20 cellular contexts compared by ENCODE assay signal in genomic region chr19:48195106-48195830, GRCh38. TPM values are rescaled to one million over a fixed set of nuclear protein-coding genes. Genes with fewer than 3 reads are reported as not detected.
DNase-seq lines count a peak whose midpoint lies in the region; ATAC-seq and TF ChIP-seq lines count a peak whose summit lies in the region.
"Had no signal": no experiment of that assay in that cellular context is flagged by ENCODE, and none has a peak within 500 bp of the region (broad histone marks: within the 10 kb centered on the region; RNA-seq: fewer than 3 reads in every experiment).

No MANE protein-coding gene starts in this region.

- H3K36me3 Mint-ChIP-seq in activated naive CD8-positive, alpha-beta T cell treated with anti-CD3 and anti-CD28 coated beads, Interleukin-2, amount 10 ng/mL, durations not matched to agents 7 days and 5 days = peaks cover 10% of the 10 kb centered on the region
- peaks cover 3% of the 10 kb centered on the region for H3K36me3 Mint-ChIP-seq in activated naive CD8-positive, alpha-beta T cell treated with anti-CD3 and anti-CD28 coated beads, Interleukin-2, amount 50 U/mL, for 24 hours (ENCODE audit: low read depth)
- H3K36me3 Mint-ChIP-seq in WTC11 (peaks cover 2% of the 10 kb centered on the region), endothelial cell (ENCODE audit: low read depth, unreplicated experiment) (peaks cover 10% of the 10 kb centered on the region)
- H3K36me3 Mint-ChIP-seq in stimulated activated naive B cell treated with anti-CD40 and anti-IgM and Interleukin-4, amounts not matched to agents 10 μg/mL and 1 μg/mL and 100 μg/mL, for 72 hours = peaks cover 24 to 30% of the 10 kb centered on the region in 2 donors

- in situ Hi-C loops in transverse colon (cut with MboI; ENCODE audit: low pct_ligation_motif_present in 1 of 4, low pct_unique_long_range_greater_than_20kb in 1 of 4, low sequenced_read_pairs in 3 of 4) = no loop called here

- TF ChIP-seq CTCF in WTC11 (IDR thresholded peaks at IDR 0.05) = no peak
- TF ChIP-seq CTCF in endothelial cell (IDR thresholded peaks at IDR 0.05; ENCODE audit: unreplicated experiment) = no peak
- no peak for TF ChIP-seq CTCF in transverse colon (IDR thresholded peaks at IDR 0.05)

- DNase-seq in activated naive CD8-positive, alpha-beta T cell treated with anti-CD3 and anti-CD28 coated beads, Interleukin-2, amount 10 ng/mL, durations not matched to agents 7 days and 5 days = no peak
- no peak for DNase-seq in activated naive CD8-positive, alpha-beta T cell treated with anti-CD3 and anti-CD28 coated beads, Interleukin-2, amount 50 U/mL, for 24 hours
- DNase-seq in WTC11 (ENCODE audit: low spot score) (no peak), endothelial cell (ENCODE audit: low spot score) (no peak), transverse colon (no peak)
- no peak for DNase-seq in stimulated activated naive B cell treated with anti-CD40 and anti-IgM and Interleukin-4, amounts not matched to agents 10 μg/mL and 1 μg/mL and 100 μg/mL, for 72 hours
- DNase-seq: CD8-positive, alpha-beta T cell; KBM-7; MV-4-11; NCI-H1436 treated with DMSO at 0.1 percent for 48 hours; NCI-H187 treated with DMSO at 0.1 percent for 48 hours; NCI-H2171 treated with DMSO at 0.1 percent for 48 hours; NCI-H510A treated with DMSO at 0.1 percent for 48 hours; SHP77 treated with DMSO at 0.1 percent for 48 hours had no signal

- H3K27me3 ChIP-seq in transverse colon = no peaks in the 10 kb centered on the region
- H3K27me3 ChIP-seq: Peyer's patch had no signal

- H3K27ac ChIP-seq in transverse colon = no peak overlapping the region
- H3K27ac ChIP-seq: A549, C4-2B, Peyer's patch had no signal

- no peak for TF ChIP-seq POLR2A in transverse colon (IDR thresholded peaks at IDR 0.05)

- H3K4me3 ChIP-seq in transverse colon = no peak overlapping the region
- H3K4me3 ChIP-seq: A549, Peyer's patch had no signal

- no peaks in the 10 kb centered on the region for H3K9me3 ChIP-seq in transverse colon
- H3K9me3 ChIP-seq: A549, Caco-2, Peyer's patch had no signal

- no peaks in the 10 kb centered on the region for H3K36me3 ChIP-seq in transverse colon
- H3K36me3 ChIP-seq: Peyer's patch had no signal

- H3K27ac Mint-ChIP-seq in activated naive CD8-positive, alpha-beta T cell treated with anti-CD3 and anti-CD28 coated beads, Interleukin-2, amount 10 ng/mL, durations not matched to agents 7 days and 5 days = peak overlapping the region; percentile 42
- no peak overlapping the region for H3K27ac Mint-ChIP-seq in activated naive CD8-positive, alpha-beta T cell treated with anti-CD3 and anti-CD28 coated beads, Interleukin-2, amount 50 U/mL, for 24 hours
- H3K27ac Mint-ChIP-seq in WTC11 = no peak overlapping the region
- H3K27ac Mint-ChIP-seq in endothelial cell (ENCODE audit: unreplicated experiment) = no peak overlapping the region
- peak overlapping the region; percentile 52 for H3K27ac Mint-ChIP-seq in stimulated activated naive B cell treated with anti-CD40 and anti-IgM and Interleukin-4, amounts not matched to agents 10 μg/mL and 1 μg/mL and 100 μg/mL, for 72 hours
- H3K27ac Mint-ChIP-seq: CD8-positive, alpha-beta T cell had no signal

- intact Hi-C loops in transverse colon (cut with DNase I; ENCODE audit: low total_unique reads) = no loop called here

- no peaks in the 10 kb centered on the region for H3K27me3 Mint-ChIP-seq in activated naive CD8-positive, alpha-beta T cell treated with anti-CD3 and anti-CD28 coated beads, Interleukin-2, amount 10 ng/mL, durations not matched to agents 7 days and 5 days
- no peaks in the 10 kb centered on the region for H3K27me3 Mint-ChIP-seq in activated naive CD8-positive, alpha-beta T cell treated with anti-CD3 and anti-CD28 coated beads, Interleukin-2, amount 50 U/mL, for 24 hours
- H3K27me3 Mint-ChIP-seq in WTC11 (ENCODE audit: low read depth) (peaks cover 10% of the 10 kb centered on the region), endothelial cell (ENCODE audit: unreplicated experiment) (peaks cover 8% of the 10 kb centered on the region)
- no peaks in the 10 kb centered on the region for H3K27me3 Mint-ChIP-seq in stimulated activated naive B cell treated with anti-CD40 and anti-IgM and Interleukin-4, amounts not matched to agents 10 μg/mL and 1 μg/mL and 100 μg/mL, for 72 hours
- H3K27me3 Mint-ChIP-seq: B cell had no signal

- ATAC-seq in activated naive CD8-positive, alpha-beta T cell treated with anti-CD3 and anti-CD28 coated beads, Interleukin-2, amount 10 ng/mL, durations not matched to agents 7 days and 5 days (ENCODE audit: low read depth) = no peak
- no peak for ATAC-seq in activated naive CD8-positive, alpha-beta T cell treated with anti-CD3 and anti-CD28 coated beads, Interleukin-2, amount 50 U/mL, for 24 hours
- no peak for ATAC-seq in WTC11
- no peak for ATAC-seq in stimulated activated naive B cell treated with anti-CD40 and anti-IgM and Interleukin-4, amounts not matched to agents 10 μg/mL and 1 μg/mL and 100 μg/mL, for 72 hours (replicated peaks)
- no peak for ATAC-seq in HG03039 (IDR thresholded peaks at IDR 0.05; ENCODE audit: unreplicated experiment)
- ATAC-seq: CD8-positive, alpha-beta T cell had no signal

- peaks cover 0 to 5% (median 0%) of the 10 kb centered on the region in 4 donors for H3K4me1 ChIP-seq in transverse colon
- H3K4me1 ChIP-seq: A549, Caco-2, Peyer's patch had no signal

- H3K9me3 Mint-ChIP-seq in activated naive CD8-positive, alpha-beta T cell treated with anti-CD3 and anti-CD28 coated beads, Interleukin-2, amount 10 ng/mL, durations not matched to agents 7 days and 5 days = no peaks in the 10 kb centered on the region
- H3K9me3 Mint-ChIP-seq in activated naive CD8-positive, alpha-beta T cell treated with anti-CD3 and anti-CD28 coated beads, Interleukin-2, amount 50 U/mL, for 24 hours = no peaks in the 10 kb centered on the region
- H3K9me3 Mint-ChIP-seq in WTC11 (peaks cover 1% of the 10 kb centered on the region; the same call in 1 of the 2 replicates), endothelial cell (ENCODE audit: unreplicated experiment) (no peaks in the 10 kb centered on the region)
- no peaks in the 10 kb centered on the region for H3K9me3 Mint-ChIP-seq in stimulated activated naive B cell treated with anti-CD40 and anti-IgM and Interleukin-4, amounts not matched to agents 10 μg/mL and 1 μg/mL and 100 μg/mL, for 72 hours
- H3K9me3 Mint-ChIP-seq: CD8-positive, alpha-beta T cell had no signal

- H3K4me1 Mint-ChIP-seq in activated naive CD8-positive, alpha-beta T cell treated with anti-CD3 and anti-CD28 coated beads, Interleukin-2, amount 10 ng/mL, durations not matched to agents 7 days and 5 days = peaks cover 8% of the 10 kb centered on the region
- peaks cover 3% of the 10 kb centered on the region for H3K4me1 Mint-ChIP-seq in activated naive CD8-positive, alpha-beta T cell treated with anti-CD3 and anti-CD28 coated beads, Interleukin-2, amount 50 U/mL, for 24 hours
- H3K4me1 Mint-ChIP-seq in WTC11 (peaks cover 25% of the 10 kb centered on the region), endothelial cell (ENCODE audit: unreplicated experiment) (peaks cover 8% of the 10 kb centered on the region)
- H3K4me1 Mint-ChIP-seq in stimulated activated naive B cell treated with anti-CD40 and anti-IgM and Interleukin-4, amounts not matched to agents 10 μg/mL and 1 μg/mL and 100 μg/mL, for 72 hours = peaks cover 9 to 20% of the 10 kb centered on the region in 2 donors

- CTCF ChIA-PET in WTC11 (lab: Charles Lee) = interaction anchor here (0.5 to 2.0 kb wide), 7 partner anchors 8 to 162 kb away, joined by 3 to 42 read pairs (median 5); partner anchors contain the start of genes LIG1 and ZSWIM9

- no peak for TF ChIP-seq EP300 in transverse colon (IDR thresholded peaks at IDR 0.05; ENCODE audit: low read depth)

- 75 to 89% methylated on average over 22 to 55 of the region's 55 CpGs for WGBS in transverse colon (ENCODE audit: low coverage in 1 of 2), 2 donors

- H3K4me3 Mint-ChIP-seq in activated naive CD8-positive, alpha-beta T cell treated with anti-CD3 and anti-CD28 coated beads, Interleukin-2, amount 10 ng/mL, durations not matched to agents 7 days and 5 days = no peak overlapping the region
- no peak overlapping the region for H3K4me3 Mint-ChIP-seq in activated naive CD8-positive, alpha-beta T cell treated with anti-CD3 and anti-CD28 coated beads, Interleukin-2, amount 50 U/mL, for 24 hours
- H3K4me3 Mint-ChIP-seq in WTC11 = no peak overlapping the region
- peak overlapping the region; percentile 15 for H3K4me3 Mint-ChIP-seq in endothelial cell (ENCODE audit: unreplicated experiment)
- no peak overlapping the region for H3K4me3 Mint-ChIP-seq in stimulated activated naive B cell treated with anti-CD40 and anti-IgM and Interleukin-4, amounts not matched to agents 10 μg/mL and 1 μg/mL and 100 μg/mL, for 72 hours
- H3K4me3 Mint-ChIP-seq: B cell; CD8-positive, alpha-beta T cell had no signal

- POLR2A ChIA-PET in activated naive CD8-positive, alpha-beta T cell treated with anti-CD3 and anti-CD28 coated beads, Interleukin-2, amount 10 ng/mL, durations not matched to agents 7 days and 5 days (lab: Charles Lee) = no interaction called here
- POLR2A ChIA-PET in WTC11 (lab: Charles Lee) = no interaction called here

TF ChIP-seq in WTC11, 78 proteins besides CTCF, POLR2A, EP300 and RAD21 (continues in another document):
- TF ChIP-seq SMAD4 (CRISPR knock-in tag; IDR thresholded peaks at IDR 0.05) = no peak

RNA-seq across cellular contexts. Expression of gene ZSWIM9, which starts 24.8 kb away (rescaled TPM):
- total RNA-seq in activated naive CD8-positive, alpha-beta T cell treated with anti-CD3 and anti-CD28 coated beads, Interleukin-2, amount 10 ng/mL, durations not matched to agents 7 days and 5 days = 10 to 100 TPM; 10.2 to 13.3 TPM
- 12.8 to 15.9 TPM (median 15.7 TPM) in 3 replicates for total RNA-seq in WTC11 (2021)
- 8.8 TPM for total RNA-seq in endothelial cell (ENCODE audit: unreplicated experiment)
- 10 to 100 TPM in 1 of 4 donors, 1 to 10 TPM in 3; 3.3 to 24.7 (median 5.2) TPM for total RNA-seq in transverse colon

RNA-seq across cellular contexts. Expression of gene LIG1, which starts 25.1 kb away (rescaled TPM):
- total RNA-seq in activated naive CD8-positive, alpha-beta T cell treated with anti-CD3 and anti-CD28 coated beads, Interleukin-2, amount 10 ng/mL, durations not matched to agents 7 days and 5 days = 100 to 1,000 TPM; 158 to 168 TPM
- total RNA-seq in WTC11 (2021) = 99.8 to 119 TPM (median 102 TPM) in 3 replicates
- total RNA-seq in endothelial cell (ENCODE audit: unreplicated experiment) = 51.5 TPM
- total RNA-seq in transverse colon = 10 to 100 TPM; 14.3 to 71.4 (median 26.8) TPM

Comparison
In these comparisons a context has a peak if more than half of its experiments do, and no peak if none do; other contexts are left out.
1. H3K27ac Mint-ChIP-seq: peak in activated naive CD8-positive, alpha-beta T cell treated with anti-CD3 and anti-CD28 coated beads, Interleukin-2, amount 10 ng/mL, durations not matched to agents 7 days and 5 days (single experiment) and stimulated activated naive B cell treated with anti-CD40 and anti-IgM and Interleukin-4, amounts not matched to agents 10 μg/mL and 1 μg/mL and 100 μg/mL, for 72 hours (single experiment); none in activated naive CD8-positive, alpha-beta T cell treated with anti-CD3 and anti-CD28 coated beads, Interleukin-2, amount 50 U/mL, for 24 hours (single experiment), WTC11 (single experiment) and endothelial cell (single experiment).